Comparison of ENCODE assay signal across 10 cellular contexts in the genomic region with DNA sequence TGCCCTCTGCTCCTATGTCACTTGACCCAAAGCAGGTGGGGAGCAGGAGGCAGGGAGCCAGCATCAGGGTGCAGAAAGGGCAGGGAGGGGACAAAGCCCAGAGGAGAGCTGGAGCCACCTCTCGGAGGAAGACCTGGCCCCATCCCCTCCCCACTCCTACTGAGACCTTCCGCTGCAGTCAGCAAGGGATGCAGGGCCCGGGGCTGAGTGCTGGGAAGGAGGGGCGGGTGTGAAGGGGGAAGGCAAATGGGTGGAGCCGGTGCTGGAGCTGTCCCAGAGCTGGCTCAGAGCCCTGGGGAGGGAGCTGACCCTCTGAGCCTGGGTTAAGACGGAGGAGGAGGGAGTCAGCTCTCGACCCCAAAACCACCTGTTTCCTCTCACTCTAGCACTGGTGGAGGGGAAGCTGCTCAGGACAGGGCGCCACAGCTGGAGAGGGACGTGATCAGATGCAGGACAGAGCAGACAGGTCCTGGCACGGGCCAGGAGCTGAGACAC. TPM values are rescaled to one million over a fixed set of nuclear protein-coding genes. Genes with fewer than 3 reads are reported as not detected.
A peak's percentile ranks its signal among the peaks of the same experiment; 100 is the strongest.
DNase-seq lines count a peak whose midpoint lies in the region; ATAC-seq and TF ChIP-seq lines count a peak whose summit lies in the region.
"Had no signal": no experiment of that assay in that cellular context is flagged by ENCODE, and none has a peak within 500 bp of the region (broad histone marks: within the 10 kb centered on the region; RNA-seq: fewer than 3 reads in every experiment).

No MANE protein-coding gene starts in this region.

- no peaks in the 10 kb centered on the region for H4K20me1 ChIP-seq in fibroblast of lung (ENCODE audit: control insufficient read depth, extremely low read depth, insufficient read depth, low read length)

- WGBS in aorta, 2 donors, result 22 to 31% methylated on average over 10 of the region's 10 CpGs

- no peaks in the 10 kb centered on the region for H3K79me2 ChIP-seq in fibroblast of lung (ENCODE audit: control insufficient read depth, insufficient read depth, low read length)

- peak; percentile 44 for ATAC-seq in aorta (ENCODE audit: low FRiP score)
- ATAC-seq in HG03095 (IDR thresholded peaks at IDR 0.05; ENCODE audit: unreplicated experiment), result no peak
- no peak for ATAC-seq in GM19463 (IDR thresholded peaks at IDR 0.05; ENCODE audit: unreplicated experiment)
- ATAC-seq: activated T-cell treated with anti-CD3 and anti-CD28 coated beads, Interleukin-2, amount 50 U/mL, for 72 hours had no signal

- no peak overlapping the region for H2AFZ ChIP-seq in fibroblast of lung (ENCODE audit: low read length)

- H3K4me3 ChIP-seq in fibroblast of lung (replicated peaks in 1 of 4; ENCODE audit: control extremely low read depth in 1 of 4, insufficient read depth in 1 of 4, low read depth in 3 of 4, low read length in 4 of 4), result no peak overlapping the region
- no peak overlapping the region for H3K4me3 ChIP-seq in aorta (ENCODE audit: low read length in 2 of 2)

- peaks cover 8% of the 10 kb centered on the region for H3K27me3 Mint-ChIP-seq in nephron (ENCODE audit: low read depth)
- H3K27me3 Mint-ChIP-seq: CD4-positive, CD25-positive, alpha-beta regulatory T cell had no signal

- peaks cover 8% of the 10 kb centered on the region for H3K36me3 Mint-ChIP-seq in nephron (ENCODE audit: low read depth)

- no peak for TF ChIP-seq CTCF in fibroblast of lung (conservative IDR thresholded peaks at IDR 0.05 in 1 of 2, IDR thresholded peaks at IDR 0.05 in 1 of 2; ENCODE audit: low read depth in 1 of 2, low read length in 2 of 2)
- TF ChIP-seq CTCF in nephron (IDR thresholded peaks at IDR 0.05; ENCODE audit: unreplicated experiment in 3 of 3), result no peak

- peaks cover 30% of the 10 kb centered on the region for H3K4me1 ChIP-seq in fibroblast of lung (ENCODE audit: control insufficient read depth, extremely low read depth, insufficient read depth, low read length)
- peaks cover 2 to 5% of the 10 kb centered on the region in 2 donors for H3K4me1 ChIP-seq in aorta (ENCODE audit: control insufficient read depth in 1 of 2, insufficient read depth in 2 of 2, low read length in 2 of 2)

- no peaks in the 10 kb centered on the region for H3K9me3 Mint-ChIP-seq in nephron
- H3K9me3 Mint-ChIP-seq: activated T-cell treated with anti-CD3 and anti-CD28 coated beads, Interleukin-2, amount 50 U/mL, for 72 hours; CD4-positive, CD25-positive, alpha-beta regulatory T cell had no signal

- H3K4me3 Mint-ChIP-seq in nephron, result no peak overlapping the region
- H3K4me3 Mint-ChIP-seq: activated T-cell treated with anti-CD3 and anti-CD28 coated beads, Interleukin-2, amount 50 U/mL, for 72 hours; CD4-positive, CD25-positive, alpha-beta regulatory T cell had no signal

- H3K27ac ChIP-seq in fibroblast of lung (ENCODE audit: insufficient read depth, low read length), result peak overlapping the region; percentile 92
- peak overlapping the region; percentile 81 to 97 for H3K27ac ChIP-seq in aorta (ENCODE audit: low read depth in 1 of 2, low read length in 2 of 2)

- peak overlapping the region; percentile 32 for H3K4me2 ChIP-seq in fibroblast of lung (ENCODE audit: extremely low read depth, insufficient read depth, low read length)

- H3K27ac Mint-ChIP-seq in nephron, result peak overlapping the region; percentile 94 to 99 (median 97)
- H3K27ac Mint-ChIP-seq: CD4-positive, CD25-positive, alpha-beta regulatory T cell had no signal

- H3K4me1 Mint-ChIP-seq in nephron, result peaks cover 70% of the 10 kb centered on the region
- H3K4me1 Mint-ChIP-seq: CD4-positive, CD25-positive, alpha-beta regulatory T cell had no signal

- H3K9me3 ChIP-seq in fibroblast of lung (ENCODE audit: control insufficient read depth, insufficient read depth, low read depth, low read length) (no peaks in the 10 kb centered on the region), aorta (ENCODE audit: control insufficient read depth, low read length) (no peaks in the 10 kb centered on the region)

- no peaks in the 10 kb centered on the region for H3K36me3 ChIP-seq in fibroblast of lung (ENCODE audit: control insufficient read depth, insufficient read depth, low read length)
- H3K36me3 ChIP-seq in aorta (ENCODE audit: control insufficient read depth in 1 of 2, insufficient read depth in 2 of 2, low read length in 1 of 2), result no peaks in the 10 kb centered on the region

- peak; percentile 3 for DNase-seq in activated naive CD4-positive, alpha-beta T cell treated with anti-CD3 and anti-CD28 coated beads, Interleukin-2, amount 50 U/mL, for 16 hours
- no peak for DNase-seq in activated naive CD4-positive, alpha-beta T cell treated with Interleukin-2 at 50 U/mL for 16 hours
- DNase-seq in fibroblast of lung (ENCODE audit: low read depth in 2 of 2), result peak in 1 of 2 donors; percentile 81
- DNase-seq in aorta, result peak; percentile 80 to 89
- DNase-seq in T-helper 9 cell, result no peak
- DNase-seq: activated T-cell treated with anti-CD3 and anti-CD28 coated beads, Interleukin-2, amount 50 U/mL, for 72 hours; CD4-positive, CD25-positive, alpha-beta regulatory T cell had no signal

- intact Hi-C loops in aorta (cut with DNase I), result loop anchor here (5.0 to 10.0 kb wide), 4 partner anchors 35 to 170 kb away; partner anchors contain the start of gene RHOB (in 1 of the 2)

- H3K9ac ChIP-seq in fibroblast of lung (ENCODE audit: insufficient read depth, low read length), result peak overlapping the region; percentile 9

- H3K27me3 ChIP-seq in fibroblast of lung (ENCODE audit: control insufficient read depth, insufficient read depth, low read length) (no peaks in the 10 kb centered on the region), aorta (ENCODE audit: control insufficient read depth in 1 of 2, insufficient read depth in 2 of 2, low read length in 1 of 2) (no peaks in the 10 kb centered on the region)

RNA-seq across cellular contexts. Expression of gene HS1BP3, which starts 33.8 kb away (rescaled TPM):
- total RNA-seq in fibroblast of lung (32.4 and 38.1 TPM in 2 replicates), aorta (10 to 100 TPM; 34.8 to 42.3 TPM)
- polyA plus RNA-seq in fibroblast of lung (17.8 and 21.6 TPM in 2 replicates), aorta (10 to 100 TPM; 27.5 to 33.6 TPM)
- 23.7 and 27.9 TPM in 2 replicates for polyA plus RNA-seq in fibroblast of lung (2012)
- 29.4 and 34.9 TPM in 2 replicates for polyA minus RNA-seq in fibroblast of lung (ENCODE audit: low replicate concordance)

RNA-seq across cellular contexts. Expression of gene GDF7, which starts 49.8 kb away (rescaled TPM):
- total RNA-seq in fibroblast of lung, result under 0.01 and 0.33 TPM in 2 replicates
- polyA plus RNA-seq in fibroblast of lung, result 0.02 TPM in 1 of 2 replicates, not detected in the other
- 0.02 and 0.05 TPM in 2 replicates for polyA plus RNA-seq in fibroblast of lung (2012)
- 0.04 TPM in 2 replicates for polyA minus RNA-seq in fibroblast of lung (ENCODE audit: low replicate concordance)
- 10 to 100 TPM; 15.9 to 16.4 TPM for total RNA-seq in aorta
- 10 to 100 TPM in 1 of 2 donors, 1 to 10 TPM in 1; 4.1 to 15.6 TPM for polyA plus RNA-seq in aorta

Comparison
In these comparisons a context has a peak if more than half of its experiments do, and no peak if none do; other contexts are left out.
1. DNase-seq: peak in activated naive CD4-positive, alpha-beta T cell treated with anti-CD3 and anti-CD28 coated beads, Interleukin-2, amount 50 U/mL, for 16 hours (single experiment) and aorta (2 of 2); none in activated naive CD4-positive, alpha-beta T cell treated with Interleukin-2 at 50 U/mL for 16 hours (single experiment) and T-helper 9 cell (single experiment).
2. RNA of gene GDF7, which starts 49.8 kb away (total RNA-seq): 15.9 to 16.4 TPM in aorta; under 0.01 to 0.33 TPM in fibroblast of lung; every median in the first group is over 10 times any median in the second.